ENCODE assay signal across 3 cellular contexts in the genomic region with DNA sequence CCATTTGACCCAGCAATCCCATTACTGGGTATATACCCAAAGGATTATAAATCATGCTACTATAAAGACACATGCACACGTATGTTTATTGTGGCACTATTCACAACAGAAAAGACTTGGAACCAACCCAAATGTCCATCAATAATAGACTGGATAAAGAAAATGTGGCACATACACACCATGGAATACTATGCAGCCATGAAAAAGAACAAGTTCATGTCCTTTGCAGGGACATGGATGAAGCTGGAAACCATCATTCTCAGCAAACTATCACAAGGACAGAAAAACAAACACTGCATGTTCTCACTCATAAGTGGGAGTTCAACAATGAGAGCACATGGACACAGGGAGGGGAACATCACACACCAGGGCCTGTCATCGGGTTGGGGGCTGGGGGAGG.
DNase-seq lines count a peak whose midpoint lies in the region; ATAC-seq, FAIRE-seq and TF ChIP-seq lines count a peak whose summit lies in the region.
"Not testable (repeated sequence)": the region's sequence is repeated elsewhere in the genome, so short reads cannot be mapped to it uniquely, and the experiment has no call there.

No MANE protein-coding gene starts in this region.

- H3K27me3 ChIP-seq in K562 (ENCODE audit: control insufficient read depth in 2 of 2, insufficient read depth in 2 of 2, low read length in 2 of 2): not testable (repeated sequence)

- not testable (repeated sequence) for H3K4me3 ChIP-seq in HEK293 (ENCODE audit: low read depth, low read length); K562

- H3K4me1 Mint-ChIP-seq in neural crest cell: not testable (repeated sequence)

- H3K27ac ChIP-seq in HEK293 (ENCODE audit: extremely low read depth, low read depth, low read length); K562 (ENCODE audit: extremely low read depth, low read depth, low read length): not testable (repeated sequence)

- not testable (repeated sequence) for H3K4me1 ChIP-seq in HEK293 (ENCODE audit: control insufficient read depth, insufficient read depth, low read length); K562 (replicated peaks in 1 of 2; ENCODE audit: control insufficient read depth in 2 of 2, insufficient read depth in 2 of 2, low read length in 2 of 2)

- not testable (repeated sequence) for H3K27me3 Mint-ChIP-seq in neural crest cell (ENCODE audit: low read depth)

- H2AFZ ChIP-seq in K562 (ENCODE audit: low read depth, low read length): not testable (repeated sequence)

- POLR2A ChIA-PET in HEK293 (lab: Yijun Ruan, JAX): not testable (repeated sequence)
- POLR2A ChIA-PET in K562 (lab: Yijun Ruan, JAX): interaction anchor here (0.5 kb wide), 1 partner anchor 925 kb away, joined by 3 read pairs; no protein-coding TSS in a partner anchor

- ATAC-seq in K562: not testable (repeated sequence)

- H3K9me1 ChIP-seq in K562 (ENCODE audit: control insufficient read depth, insufficient read depth, low read length): not testable (repeated sequence)

- not testable (repeated sequence) for H3K79me2 ChIP-seq in K562 (ENCODE audit: control insufficient read depth, insufficient read depth, low read length)

- peak overlapping the region; percentile 86 for H3K27ac Mint-ChIP-seq in neural crest cell (ENCODE audit: unreplicated experiment)

- not testable (repeated sequence) for DNase-seq in K562 (ENCODE audit: extremely low read depth in 1 of 4, low spot score in 3 of 4); neural crest cell (ENCODE audit: low read depth, low spot score)

- not testable (repeated sequence) for TF ChIP-seq EP300 in K562 (IDR thresholded peaks at IDR 0.05; ENCODE audit: low read length)

- CTCF ChIA-PET in HEK293 (lab: Yijun Ruan, JAX); K562 (lab: Yijun Ruan, JAX; ENCODE audit: low intra/inter-chr PET ratio): not testable (repeated sequence)

- H3K9me3 Mint-ChIP-seq in neural crest cell: not testable (repeated sequence)

- not testable (repeated sequence) for H3K36me3 Mint-ChIP-seq in neural crest cell (ENCODE audit: low read depth)

- H3K4me3 Mint-ChIP-seq in neural crest cell: not testable (repeated sequence)

- H3K36me3 ChIP-seq in HEK293 (ENCODE audit: control insufficient read depth in 2 of 2, insufficient read depth in 1 of 2, low read length in 2 of 2); K562 (ENCODE audit: control insufficient read depth, insufficient read depth, low read length): not testable (repeated sequence)

- WGBS in K562 (ENCODE audit: insufficient coverage, low coverage, missing lambda C conversion rate): 0% methylated on average over 2 of the region's 2 CpGs

- TF ChIP-seq CTCF in HEK293 (tag by site-specific recombination; IDR thresholded peaks at IDR 0.05); K562 (IDR thresholded peaks at IDR 0.05 in 2 of 3, conservative IDR thresholded peaks at IDR 0.05 in 1 of 3; ENCODE audit: insufficient read depth in 2 of 3, low read depth in 1 of 3, low read length in 3 of 3); neural crest cell (conservative IDR thresholded peaks at IDR 0.05): not testable (repeated sequence)

- intact Hi-C loops in K562 (cut with micrococcal nuclease): not testable (repeated sequence)

- not testable (repeated sequence) for TF ChIP-seq POLR2A in K562 (conservative IDR thresholded peaks at IDR 0.05)

- H4K20me1 ChIP-seq in K562 (replicated peaks; ENCODE audit: control insufficient read depth, insufficient read depth, low read length): not testable (repeated sequence)

- not testable (repeated sequence) for H3K4me2 ChIP-seq in K562 (ENCODE audit: insufficient read depth, low read length)

- not testable (repeated sequence) for BruUV-seq in K562 (replicated peaks; lab: Mats Ljungman, UMichigan)

- in situ Hi-C loops in K562 (cut with MboI): not testable (repeated sequence)

- H3K9me3 ChIP-seq in HEK293 (ENCODE audit: control insufficient read depth, insufficient read depth, low read depth, low read length); K562 (replicated peaks; ENCODE audit: control insufficient read depth, insufficient read depth, low read depth, low read length): not testable (repeated sequence)

- not testable (repeated sequence) for FAIRE-seq in K562 (lab: Jason Lieb, UNC)

- not testable (repeated sequence) for TF ChIP-seq RAD21 in K562 (CRISPR knock-in tag; conservative IDR thresholded peaks at IDR 0.05 in 1 of 2, IDR thresholded peaks at IDR 0.05 in 1 of 2)

- not testable (repeated sequence) for H3K9ac ChIP-seq in K562 (ENCODE audit: insufficient read depth in 1 of 2, low read depth in 2 of 2, low read length in 2 of 2)

TF ChIP-seq in HEK293, 187 proteins besides CTCF, POLR2A, EP300 and RAD21:
- peak; percentile 73 for TF ChIP-seq ZNF146 (tag by site-specific recombination; IDR thresholded peaks at IDR 0.05)

TF ChIP-seq in K562, 482 proteins besides CTCF, POLR2A, EP300 and RAD21:
- TF ChIP-seq ZNF146 (CRISPR knock-in tag; IDR thresholded peaks at IDR 0.05; ENCODE audit: unreplicated experiment): peak; percentile 69
